In the genomic region with DNA sequence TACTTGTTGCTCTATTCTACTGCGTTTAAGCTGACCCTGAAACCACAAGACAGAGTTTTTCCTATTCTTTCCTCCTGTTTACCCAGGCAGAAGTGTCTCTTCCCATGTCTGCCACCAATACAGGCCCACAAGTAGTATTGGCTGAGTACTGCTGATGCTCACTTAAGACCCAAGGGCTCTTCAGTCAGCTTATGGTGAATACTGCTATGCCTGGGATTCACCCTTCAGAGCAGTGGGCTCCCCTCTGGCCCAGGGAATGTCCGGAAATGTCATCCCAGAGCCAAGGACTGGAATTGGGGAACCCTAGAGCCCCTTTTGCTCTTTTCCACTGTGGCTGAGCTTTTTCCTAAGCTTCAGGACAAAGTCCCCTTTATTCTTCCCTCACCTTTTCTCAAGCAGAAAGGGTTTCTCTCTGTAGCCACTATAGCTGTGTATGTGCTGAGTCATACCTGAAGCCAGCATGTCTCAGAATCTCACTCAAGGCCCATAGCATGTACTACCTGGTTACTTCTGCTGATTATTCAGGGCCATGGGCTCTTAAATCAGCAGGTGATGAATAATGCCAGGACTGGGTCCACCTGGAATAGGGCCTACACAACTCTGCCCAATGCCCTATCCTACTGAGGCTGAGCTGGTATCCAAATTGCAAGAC, we compare ENCODE assay signal across 14 cellular contexts.
DNase-seq lines count a peak whose midpoint lies in the region; ATAC-seq lines count a peak whose summit lies in the region.
"Had no signal": no experiment of that assay in that cellular context is flagged by ENCODE, and none has a peak within 500 bp of the region (broad histone marks: within the 10 kb centered on the region; RNA-seq: fewer than 3 reads in every experiment).

No MANE protein-coding gene starts in this region.

- peak; percentile 90 for ATAC-seq in GM18508 (IDR thresholded peaks at IDR 0.05; ENCODE audit: insufficient read depth, unreplicated experiment)
- ATAC-seq in GM21529 (IDR thresholded peaks at IDR 0.05; ENCODE audit: unreplicated experiment), result peak; percentile 58
- peak; percentile 83 for ATAC-seq in HG03196 (IDR thresholded peaks at IDR 0.05; ENCODE audit: unreplicated experiment)
- peak; percentile 52 for ATAC-seq in esophagus mucosa
- ATAC-seq: effector memory CD8-positive, alpha-beta T cell; left lung; T-helper 17 cell had no signal

- DNase-seq in NCI-H345 treated with DMSO at 0.1 percent for 48 hours (lab: John Stamatoyannopoulos, UW; ENCODE audit: unreplicated experiment), result no peak
- no peak for DNase-seq in activated CD4-positive, alpha-beta T cell treated with anti-CD3 and anti-CD28 coated beads for 4 hours
- no peak for DNase-seq in NCI-H1048 (lab: John Stamatoyannopoulos, UW)
- no peak for DNase-seq in NCI-H2081 treated with DMSO at 0.1 percent for 48 hours (lab: John Stamatoyannopoulos, UW)
- DNase-seq: effector memory CD8-positive, alpha-beta T cell; left lung; NCI-H226; Right ventricle myocardium superior; stimulated activated CD4-positive, alpha-beta T cell treated with anti-CD3 and anti-CD28 coated beads, Interleukin-2, amount 100 ng/mL, for 48 hours; T-helper 17 cell had no signal
